In the genomic region with DNA sequence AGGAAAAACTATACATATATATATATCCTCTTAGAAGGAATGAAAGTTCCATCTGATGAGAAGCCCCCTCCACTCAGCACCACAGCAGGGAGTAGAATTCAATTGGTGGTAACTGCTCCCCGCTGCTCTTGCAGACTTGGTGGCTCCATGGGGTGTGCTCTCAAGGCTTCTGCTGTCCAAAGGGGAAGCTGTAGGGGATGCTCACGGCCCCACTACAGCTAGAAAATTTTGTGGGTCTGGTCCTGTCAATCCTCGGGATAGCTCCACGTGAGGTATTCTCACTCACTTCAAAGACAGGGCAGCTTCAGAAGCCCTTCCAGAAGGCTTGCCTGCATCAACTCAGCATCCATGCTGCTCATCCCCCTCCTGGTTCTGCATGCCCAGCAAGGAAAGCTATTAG, we compare ENCODE assay signal across 17 cellular contexts.
DNase-seq lines count a peak whose midpoint lies in the region; ATAC-seq lines count a peak whose summit lies in the region.
"Had no signal": no experiment of that assay in that cellular context is flagged by ENCODE, and none has a peak within 500 bp of the region (broad histone marks: within the 10 kb centered on the region; RNA-seq: fewer than 3 reads in every experiment).

No MANE protein-coding gene starts in this region.

- H3K79me2 ChIP-seq in mesendoderm (ENCODE audit: control insufficient read depth, insufficient read depth, low read length), result no peaks in the 10 kb centered on the region

- H3K9ac ChIP-seq in HUES48 (ENCODE audit: low read depth, low read length) (no peak overlapping the region), mesendoderm (ENCODE audit: low read length) (no peak overlapping the region)
- H3K9ac ChIP-seq: GM23248 had no signal

- peak; percentile 31 for ATAC-seq in aorta (ENCODE audit: low FRiP score)
- ATAC-seq in GM19324 (IDR thresholded peaks at IDR 0.05; ENCODE audit: low FRiP score, unreplicated experiment), result no peak
- no peak for ATAC-seq in HG03108 (IDR thresholded peaks at IDR 0.05; ENCODE audit: unreplicated experiment)

- intact Hi-C loops in aorta (cut with DNase I), result no loop called here

- no peak overlapping the region for H3K18ac ChIP-seq in mesendoderm (ENCODE audit: low read length)

- H3K23ac ChIP-seq in mesendoderm (ENCODE audit: low read length), result no peak overlapping the region

- no peaks in the 10 kb centered on the region for H3K79me1 ChIP-seq in mesendoderm (ENCODE audit: low read length)

- H4K5ac ChIP-seq in mesendoderm (ENCODE audit: low read length), result no peak overlapping the region

- no peak overlapping the region for H3K4me2 ChIP-seq in mesendoderm (ENCODE audit: low read length)

- no peak overlapping the region for H2AK5ac ChIP-seq in mesendoderm (ENCODE audit: low read length)

- H3K4me3 ChIP-seq in HUES48 (ENCODE audit: low read depth, low read length) (no peak overlapping the region), mesendoderm (ENCODE audit: low read length) (no peak overlapping the region), aorta (ENCODE audit: low read length in 2 of 2) (no peak overlapping the region)
- H3K4me3 ChIP-seq: GM23248 had no signal

- H4K8ac ChIP-seq in mesendoderm (ENCODE audit: low read depth, low read length), result no peak overlapping the region

- H3K36me3 ChIP-seq in HUES48 (ENCODE audit: control insufficient read depth, insufficient read depth, low read length), result no peaks in the 10 kb centered on the region
- no peaks in the 10 kb centered on the region for H3K36me3 ChIP-seq in mesendoderm (ENCODE audit: control insufficient read depth, insufficient read depth, low read length)
- H3K36me3 ChIP-seq in aorta (ENCODE audit: control insufficient read depth in 1 of 2, insufficient read depth in 2 of 2, low read length in 1 of 2), result no peaks in the 10 kb centered on the region

- H3K9me3 ChIP-seq in HUES48 (ENCODE audit: control insufficient read depth, insufficient read depth, low read length) (no peaks in the 10 kb centered on the region), aorta (ENCODE audit: control insufficient read depth, low read length) (no peaks in the 10 kb centered on the region)

- H3K4me1 ChIP-seq in HUES48 (ENCODE audit: control insufficient read depth, insufficient read depth, low read length) (peaks cover 21% of the 10 kb centered on the region), mesendoderm (ENCODE audit: control insufficient read depth, low read depth, low read length) (peaks cover 6% of the 10 kb centered on the region), aorta (ENCODE audit: control insufficient read depth in 1 of 2, insufficient read depth in 2 of 2, low read length in 2 of 2) (peaks cover 0 to 2% of the 10 kb centered on the region in 2 donors)

- no CpG with 5 or more reads among the region's 4 CpGs for WGBS in mesendoderm (ENCODE audit: extremely low coverage, insufficient coverage, low lambda C conversion rate)
- 96 to 99% methylated on average over 4 of the region's 4 CpGs for WGBS in aorta, 2 donors

- peak overlapping the region; percentile 5 for H3K27ac ChIP-seq in HUES48 (ENCODE audit: low read depth, low read length)
- peak overlapping the region; percentile 50 for H3K27ac ChIP-seq in angular gyrus (ENCODE audit: low read depth, low read length)
- H3K27ac ChIP-seq in mesendoderm (ENCODE audit: low read depth, low read length), result no peak overlapping the region
- no peak overlapping the region for H3K27ac ChIP-seq in aorta (ENCODE audit: low read depth in 1 of 2, low read length in 2 of 2)
- H3K27ac ChIP-seq: GM23248 had no signal

- H3K4ac ChIP-seq in mesendoderm (ENCODE audit: low read depth, low read length), result no peak overlapping the region

- no peak overlapping the region for H2BK5ac ChIP-seq in mesendoderm (ENCODE audit: low read length)

- H2BK15ac ChIP-seq in mesendoderm (replicated peaks; ENCODE audit: low read depth), result no peak overlapping the region

- H3K27me3 ChIP-seq in HUES48 (ENCODE audit: control insufficient read depth, insufficient read depth, low read length), result no peaks in the 10 kb centered on the region
- no peaks in the 10 kb centered on the region for H3K27me3 ChIP-seq in mesendoderm (ENCODE audit: insufficient read depth, low read length, poor library complexity)
- no peaks in the 10 kb centered on the region for H3K27me3 ChIP-seq in aorta (ENCODE audit: control insufficient read depth in 1 of 2, insufficient read depth in 2 of 2, low read length in 1 of 2)

- H3K56ac ChIP-seq in mesendoderm (ENCODE audit: low read length), result peak overlapping the region; percentile 3

- no peak overlapping the region for H2BK120ac ChIP-seq in mesendoderm (ENCODE audit: low read depth, low read length)

- DNase-seq in mesendoderm (peak; percentile 43), aorta (no peak), GDM1 (lab: John Stamatoyannopoulos, UW) (no peak), hepatic stellate cell (ENCODE audit: low spot score) (no peak)
- DNase-seq: C1 segment of cervical spinal cord; Calu3; CD4-positive, alpha-beta memory T cell; COR-L47; DMS53; DMS79 treated with DMSO at 0.1 percent for 48 hours; GM23248; H9; HFFc6 had no signal

Comparison
In these comparisons a context has a peak if more than half of its experiments do, and no peak if none do; other contexts are left out.
1. H3K27ac ChIP-seq: peak in HUES48 (single experiment) and angular gyrus (single experiment); none in mesendoderm (single experiment) and aorta (0 of 2).